In the genomic region with DNA sequence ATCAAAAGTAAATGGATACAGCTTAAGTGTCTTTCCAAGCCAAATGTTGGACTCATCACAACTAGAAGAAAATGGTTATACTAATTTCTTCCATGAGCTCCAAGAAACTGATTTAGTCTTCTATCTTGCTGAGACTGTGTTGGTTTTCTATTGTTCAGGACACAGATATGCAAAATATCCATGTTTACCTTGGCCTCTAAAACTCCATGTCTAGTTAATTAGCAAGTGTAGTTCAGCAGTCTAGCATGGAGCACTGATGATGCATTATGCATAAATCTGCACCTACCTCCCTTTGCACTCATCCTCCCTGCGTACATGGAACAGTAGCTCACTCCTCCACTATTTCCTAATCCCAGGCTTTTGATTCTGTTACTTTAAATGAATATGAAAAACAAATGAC, we compare ENCODE assay signal across 31 cellular contexts.
A peak's percentile ranks its signal among the peaks of the same experiment; 100 is the strongest.
DNase-seq lines count a peak whose midpoint lies in the region; ATAC-seq, FAIRE-seq and TF ChIP-seq lines count a peak whose summit lies in the region.
"Had no signal": no experiment of that assay in that cellular context is flagged by ENCODE, and none has a peak within 500 bp of the region (broad histone marks: within the 10 kb centered on the region; RNA-seq: fewer than 3 reads in every experiment).

No MANE protein-coding gene starts in this region.

- H4K20me1 ChIP-seq in GM23248 (ENCODE audit: insufficient read depth), result no peaks in the 10 kb centered on the region
- H4K20me1 ChIP-seq in astrocyte (ENCODE audit: insufficient read depth, low read length), result no peaks in the 10 kb centered on the region

- no peaks in the 10 kb centered on the region for H3K36me3 Mint-ChIP-seq in astrocyte (ENCODE audit: low read depth, unreplicated experiment)
- H3K36me3 Mint-ChIP-seq: CD14-positive monocyte, naive B cell, WTC11 had no signal

- no peak overlapping the region for H3K27ac Mint-ChIP-seq in astrocyte (ENCODE audit: unreplicated experiment)
- H3K27ac Mint-ChIP-seq: CD14-positive monocyte; H9; naive B cell; stimulated activated naive CD8-positive, alpha-beta T cell treated with anti-CD3 and anti-CD28 coated beads, Interleukin-15, Interleukin-2, amounts not matched to agents 100 ng/mL and 50 ng/mL, for 24 hours had no signal

- no peak for TF ChIP-seq CTCF in A549 (IDR thresholded peaks at IDR 0.05)
- no peak for TF ChIP-seq CTCF in astrocyte (IDR thresholded peaks at IDR 0.05; ENCODE audit: insufficient read depth, low read depth, low read length)
- no peak for TF ChIP-seq CTCF in foreskin fibroblast (IDR thresholded peaks at IDR 0.05; ENCODE audit: low read depth, low read length)
- TF ChIP-seq CTCF in esophagus muscularis mucosa (IDR thresholded peaks at IDR 0.05), result no peak

- H3K9me3 ChIP-seq in A549 (no peaks in the 10 kb centered on the region), GM23248 (ENCODE audit: low read depth) (no peaks in the 10 kb centered on the region), astrocyte (ENCODE audit: insufficient read depth, low read depth, low read length) (no peaks in the 10 kb centered on the region), esophagus muscularis mucosa (no peaks in the 10 kb centered on the region)
- H3K9me3 ChIP-seq: right atrium auricular region, tibial nerve had no signal

- TF ChIP-seq RAD21 in A549 (conservative IDR thresholded peaks at IDR 0.05 in 1 of 2, IDR thresholded peaks at IDR 0.05 in 1 of 2), result no peak

- H3K27me3 ChIP-seq in GM23248 (replicated peaks; ENCODE audit: insufficient read depth) (no peaks in the 10 kb centered on the region), astrocyte (ENCODE audit: insufficient read depth, low read length) (no peaks in the 10 kb centered on the region), esophagus muscularis mucosa (no peaks in the 10 kb centered on the region)
- H3K27me3 ChIP-seq: right atrium auricular region, tibial nerve had no signal

- no peak overlapping the region for H3K9ac ChIP-seq in GM23248
- H3K9ac ChIP-seq in astrocyte (ENCODE audit: low read length), result no peak overlapping the region

- H3K9me3 Mint-ChIP-seq in astrocyte (ENCODE audit: unreplicated experiment), result peaks cover 1% of the 10 kb centered on the region
- H3K9me3 Mint-ChIP-seq: H9; stimulated activated naive CD8-positive, alpha-beta T cell treated with anti-CD3 and anti-CD28 coated beads, Interleukin-15, Interleukin-2, amounts not matched to agents 100 ng/mL and 50 ng/mL, for 24 hours; WTC11 had no signal

- 23% methylated on average over 1 of the region's 1 CpG for WGBS in A549 (ENCODE audit: missing lambda C conversion rate)
- WGBS in GM23248 (ENCODE audit: low coverage in 1 of 2, low lambda C conversion rate in 2 of 2, missing lambda C conversion rate in 2 of 2), 2 experiments, result 0 to 5% methylated on average over 1 of the region's 1 CpG
- WGBS in esophagus muscularis mucosa, result 50% methylated on average over 1 of the region's 1 CpG

- H3K4me2 ChIP-seq in A549, result peak overlapping the region; percentile 30
- peak overlapping the region; percentile 33 for H3K4me2 ChIP-seq in GM23248 (ENCODE audit: unreplicated experiment)
- no peak overlapping the region for H3K4me2 ChIP-seq in astrocyte (ENCODE audit: low read length)

- DNase-seq in A549 (ENCODE audit: low read depth in 1 of 2, low spot score in 1 of 2), result no peak
- DNase-seq in GM23248, result peak; percentile 72
- peak; percentile 82 for DNase-seq in astrocyte (ENCODE audit: low read depth)
- DNase-seq in foreskin fibroblast, result peak; percentile 3 to 55
- no peak for DNase-seq in NCI-H2107 (lab: John Stamatoyannopoulos, UW)
- no peak for DNase-seq in activated CD4-positive, alpha-beta T cell treated with anti-CD3 and anti-CD28 coated beads for 4 hours
- no peak for DNase-seq in esophagus muscularis mucosa (ENCODE audit: extremely low spot score)
- DNase-seq in mesenteric fat pad (ENCODE audit: low spot score), result no peak
- DNase-seq: activated CD4-positive, alpha-beta T cell treated with anti-CD3 and anti-CD28 coated beads, Interleukin-2, amount 50 U/mL, for 48 hours; activated effector memory CD4-positive, alpha-beta T cell treated with anti-CD3 and anti-CD28 coated beads, Interleukin-2, amount 50 U/mL, for 16 hours; activated T-cell treated with anti-CD3 and anti-CD28 coated beads for 4 hours; amniotic stem cell; central memory CD4-positive, alpha-beta T cell; erythroblast; glutamatergic neuron; H9; mesendoderm; naive B cell; NCI-H1694; NCI-H2171 treated with DMSO at 0.1 percent for 48 hours; NCI-H69; occipital lobe; stimulated activated CD4-positive, alpha-beta T cell treated with anti-CD3 and anti-CD28 coated beads, Interleukin-4, amount 100 ng/mL, for 4 hours; T1000 had no signal

- TF ChIP-seq EP300 in A549 (IDR thresholded peaks at IDR 0.05) (no peak), esophagus muscularis mucosa (IDR thresholded peaks at IDR 0.05) (no peak)

- no peak for TF ChIP-seq POLR2A in A549 (IDR thresholded peaks at IDR 0.05; ENCODE audit: low read length)
- TF ChIP-seq POLR2A in esophagus muscularis mucosa (IDR thresholded peaks at IDR 0.05; ENCODE audit: low read depth), result no peak

- POLR2A ChIA-PET in A549 (lab: Yijun Ruan, JAX), result no interaction called here

- intact Hi-C loops in esophagus muscularis mucosa (cut with DNase I), result no loop called here

- FAIRE-seq in A549 (lab: Jason Lieb, UNC) (no peak), astrocyte (lab: Jason Lieb, UNC) (no peak)

- H3K79me2 ChIP-seq in GM23248 (ENCODE audit: insufficient read depth), result no peaks in the 10 kb centered on the region
- H3K79me2 ChIP-seq in astrocyte (ENCODE audit: insufficient read depth, low read length), result no peaks in the 10 kb centered on the region

- H3K36me3 ChIP-seq in GM23248 (ENCODE audit: low read depth), result no peaks in the 10 kb centered on the region
- H3K36me3 ChIP-seq in astrocyte (ENCODE audit: insufficient read depth, low read length), result no peaks in the 10 kb centered on the region
- H3K36me3 ChIP-seq in esophagus muscularis mucosa, result no peaks in the 10 kb centered on the region
- H3K36me3 ChIP-seq: right atrium auricular region, tibial nerve had no signal

- peaks cover 32% of the 10 kb centered on the region for H3F3A ChIP-seq in GM23248 (ENCODE audit: insufficient read depth)

- 0 out of 3 replicates have a peak, but pooled peaks cover 9% of the 10 kb centered on the region for H3K4me1 ChIP-seq in A549
- peaks cover 30% of the 10 kb centered on the region for H3K4me1 ChIP-seq in GM23248 (ENCODE audit: insufficient read depth)
- peaks cover 3% of the 10 kb centered on the region for H3K4me1 ChIP-seq in astrocyte (ENCODE audit: insufficient read depth, low read length)
- no peaks in the 10 kb centered on the region for H3K4me1 ChIP-seq in esophagus muscularis mucosa
- H3K4me1 ChIP-seq: right atrium auricular region, tibial nerve had no signal

- in situ Hi-C loops in GM23248 (cut with MboI), result no loop called here

- H3K27me3 Mint-ChIP-seq in astrocyte (ENCODE audit: low read depth, unreplicated experiment), result no peaks in the 10 kb centered on the region
- H3K27me3 Mint-ChIP-seq: naive B cell; stimulated activated naive CD8-positive, alpha-beta T cell treated with anti-CD3 and anti-CD28 coated beads, Interleukin-15, Interleukin-2, amounts not matched to agents 100 ng/mL and 50 ng/mL, for 24 hours had no signal

- H2AFZ ChIP-seq in GM23248 (no peak overlapping the region), astrocyte (ENCODE audit: low read depth, low read length) (no peak overlapping the region)

- H3K4me1 Mint-ChIP-seq in astrocyte (ENCODE audit: low read depth, unreplicated experiment), result peaks cover 22% of the 10 kb centered on the region
- H3K4me1 Mint-ChIP-seq: CD14-positive monocyte, naive B cell had no signal

- H3K4me3 Mint-ChIP-seq in astrocyte (ENCODE audit: unreplicated experiment), result no peak overlapping the region
- H3K4me3 Mint-ChIP-seq: CD14-positive monocyte; H9; naive B cell; stimulated activated naive CD8-positive, alpha-beta T cell treated with anti-CD3 and anti-CD28 coated beads, Interleukin-15, Interleukin-2, amounts not matched to agents 100 ng/mL and 50 ng/mL, for 24 hours; WTC11 had no signal

- H3K4me3 ChIP-seq in A549 (no peak overlapping the region), GM23248 (0 out of 2 replicates have a peak overlapping the region, but pooled peaks have one; percentile 1), astrocyte (ENCODE audit: insufficient read depth, low read depth, low read length) (no peak overlapping the region), foreskin fibroblast (ENCODE audit: low read depth in 1 of 2, low read length in 2 of 2) (no peak overlapping the region), esophagus muscularis mucosa (no peak overlapping the region)
- H3K4me3 ChIP-seq: right atrium auricular region, tibial nerve had no signal

- CTCF ChIA-PET in A549 (lab: Yijun Ruan, JAX), result interaction anchor here (0.5 kb wide), 1 partner anchor 777 kb away, joined by 3 read pairs; no protein-coding TSS in a partner anchor

- peak in 1 of 2 experiments; percentile 43; a peak in 2 of 6 replicates for ATAC-seq in A549
- ATAC-seq: SK-N-SH treated with all-trans-retinoic acid at 6 μM for 48 hours had no signal

- H3K9me2 ChIP-seq in GM23248 (ENCODE audit: insufficient read depth), result no peaks in the 10 kb centered on the region

- H3K27ac ChIP-seq in A549 (no peak overlapping the region), GM23248 (no peak overlapping the region; the same call in 1 of the 2 replicates), astrocyte (ENCODE audit: low read depth, low read length) (no peak overlapping the region), esophagus muscularis mucosa (replicated peaks in 1 of 4) (no peak overlapping the region)
- H3K27ac ChIP-seq: right atrium auricular region, RWPE1, tibial nerve had no signal

TF ChIP-seq in A549, 52 proteins besides CTCF, POLR2A, EP300 and RAD21 (continues in another document):
- TF ChIP-seq CEBPB (IDR thresholded peaks at IDR 0.05) (no peak), ZNF302 (CRISPR knock-in tag; IDR thresholded peaks at IDR 0.05) (no peak), MYC (IDR thresholded peaks at IDR 0.05; ENCODE audit: borderline replicate concordance, low read length) (no peak), HOXA7 (CRISPR knock-in tag; IDR thresholded peaks at IDR 0.05) (no peak), HOXB13 (CRISPR knock-in tag; IDR thresholded peaks at IDR 0.05; ENCODE audit: low read depth) (no peak), JUN (IDR thresholded peaks at IDR 0.05) (no peak), ZSCAN20 (CRISPR knock-in tag; IDR thresholded peaks at IDR 0.05) (no peak), FOSB (CRISPR knock-in tag; IDR thresholded peaks at IDR 0.05) (no peak), EHMT2 (IDR thresholded peaks at IDR 0.05; ENCODE audit: low read depth) (no peak), HDAC2 (IDR thresholded peaks at IDR 0.05) (no peak), MAFK (IDR thresholded peaks at IDR 0.05; ENCODE audit: partially characterized antibody) (no peak)
- TF ChIP-seq, protein P1, sequence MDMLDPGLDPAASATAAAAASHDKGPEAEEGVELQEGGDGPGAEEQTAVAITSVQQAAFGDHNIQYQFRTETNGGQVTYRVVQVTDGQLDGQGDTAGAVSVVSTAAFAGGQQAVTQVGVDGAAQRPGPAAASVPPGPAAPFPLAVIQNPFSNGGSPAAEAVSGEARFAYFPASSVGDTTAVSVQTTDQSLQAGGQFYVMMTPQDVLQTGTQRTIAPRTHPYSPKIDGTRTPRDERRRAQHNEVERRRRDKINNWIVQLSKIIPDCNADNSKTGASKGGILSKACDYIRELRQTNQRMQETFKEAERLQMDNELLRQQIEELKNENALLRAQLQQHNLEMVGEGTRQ (IDR thresholded peaks at IDR 0.05), result no peak

Comparison
In these comparisons a context has a peak if more than half of its experiments do, and no peak if none do; other contexts are left out.
1. DNase-seq: peak in GM23248 (single experiment), astrocyte (single experiment) and foreskin fibroblast (2 of 2); none in A549 (0 of 2), NCI-H2107 (single experiment), activated CD4-positive, alpha-beta T cell treated with anti-CD3 and anti-CD28 coated beads for 4 hours (0 of 2), esophagus muscularis mucosa (single experiment) and mesenteric fat pad (single experiment).